In the genomic region with DNA sequence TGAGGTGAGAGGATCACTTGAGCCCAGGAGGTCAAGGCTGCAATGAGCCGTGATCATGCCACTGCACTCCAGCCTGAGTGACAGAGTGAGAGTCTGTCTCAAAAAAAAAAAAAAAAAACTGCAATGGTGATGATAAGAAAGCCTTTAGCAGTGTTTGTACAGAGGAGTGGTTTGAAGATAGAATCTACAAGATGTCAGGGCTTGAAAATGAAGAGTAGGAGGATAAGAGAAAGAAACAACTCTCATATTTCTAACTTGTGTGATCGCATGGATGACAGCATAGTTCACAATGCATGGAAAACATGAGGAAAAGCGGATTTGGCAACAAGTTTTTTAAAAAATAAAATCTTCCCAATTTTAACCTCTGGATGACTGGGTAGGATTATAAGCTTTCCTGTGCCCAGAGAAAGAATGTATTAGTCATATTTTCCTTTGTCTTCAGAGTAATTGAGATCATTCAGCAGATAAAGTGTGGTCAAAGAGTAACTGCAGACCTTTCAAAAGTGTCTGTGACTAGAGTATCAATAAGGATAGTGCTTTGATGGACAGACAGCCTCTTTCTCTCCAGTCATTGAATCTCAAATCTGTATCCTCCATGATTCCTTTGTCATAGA, we compare ENCODE assay signal across 1 cellular context.
TF ChIP-seq lines count a peak whose summit lies in the region.

No MANE protein-coding gene starts in this region.

TF ChIP-seq in SK-N-SH treated with all-trans-retinoic acid at 6 μM for 48 hours, 23 proteins besides CTCF, POLR2A, EP300 and RAD21 (continued from another document):
- TF ChIP-seq, protein P1, sequence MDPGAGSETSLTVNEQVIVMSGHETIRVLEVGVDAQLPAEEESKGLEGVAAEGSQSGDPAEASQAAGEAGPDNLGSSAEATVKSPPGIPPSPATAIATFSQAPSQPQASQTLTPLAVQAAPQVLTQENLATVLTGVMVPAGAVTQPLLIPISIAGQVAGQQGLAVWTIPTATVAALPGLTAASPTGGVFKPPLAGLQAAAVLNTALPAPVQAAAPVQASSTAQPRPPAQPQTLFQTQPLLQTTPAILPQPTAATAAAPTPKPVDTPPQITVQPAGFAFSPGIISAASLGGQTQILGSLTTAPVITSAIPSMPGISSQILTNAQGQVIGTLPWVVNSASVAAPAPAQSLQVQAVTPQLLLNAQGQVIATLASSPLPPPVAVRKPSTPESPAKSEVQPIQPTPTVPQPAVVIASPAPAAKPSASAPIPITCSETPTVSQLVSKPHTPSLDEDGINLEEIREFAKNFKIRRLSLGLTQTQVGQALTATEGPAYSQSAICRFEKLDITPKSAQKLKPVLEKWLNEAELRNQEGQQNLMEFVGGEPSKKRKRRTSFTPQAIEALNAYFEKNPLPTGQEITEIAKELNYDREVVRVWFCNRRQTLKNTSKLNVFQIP (CRISPR knock-in tag; IDR thresholded peaks at IDR 0.05; ENCODE audit: borderline replicate concordance, low read depth): no peak
- no peak for TF ChIP-seq RARB (CRISPR knock-in tag; IDR thresholded peaks at IDR 0.05)
